Comparison of ENCODE assay signal across 10 cellular contexts in genomic region chr3:122183893-122184590, GRCh38. TPM values are rescaled to one million over a fixed set of nuclear protein-coding genes. Genes with fewer than 3 reads are reported as not detected.
DNase-seq lines count a peak whose midpoint lies in the region; ATAC-seq and TF ChIP-seq lines count a peak whose summit lies in the region.
"Had no signal": no experiment of that assay in that cellular context is flagged by ENCODE, and none has a peak within 500 bp of the region (broad histone marks: within the 10 kb centered on the region; RNA-seq: fewer than 3 reads in every experiment).

No MANE protein-coding gene starts in this region.

- H3K27ac Mint-ChIP-seq in neural progenitor cell (no peak overlapping the region), HFFc6 (no peak overlapping the region)

- no peaks in the 10 kb centered on the region for H3K79me2 ChIP-seq in neural progenitor cell (ENCODE audit: low read depth)

- H3K9me3 ChIP-seq in NT2/D1 (ENCODE audit: insufficient read depth, low read length), result no peaks in the 10 kb centered on the region
- no peaks in the 10 kb centered on the region for H3K9me3 ChIP-seq in neural progenitor cell (ENCODE audit: low read depth)

- H3K36me3 Mint-ChIP-seq in neural progenitor cell (no peaks in the 10 kb centered on the region), HFFc6 (ENCODE audit: low read depth) (no peaks in the 10 kb centered on the region)

- TF ChIP-seq CTCF in neural progenitor cell (IDR thresholded peaks at IDR 0.05) (no peak), HFFc6 (IDR thresholded peaks at IDR 0.05) (no peak)

- no peaks in the 10 kb centered on the region for H4K20me1 ChIP-seq in neural progenitor cell (ENCODE audit: low read depth)

- H3K4me3 ChIP-seq in GM08714 (ENCODE audit: low read length) (peak overlapping the region; percentile 33; the same call in 1 of the 2 replicates), NT2/D1 (ENCODE audit: insufficient read length, low read depth) (peak overlapping the region; percentile 47), neural progenitor cell (peak overlapping the region; percentile 50)

- peak overlapping the region; percentile 52 for H2AFZ ChIP-seq in neural progenitor cell (replicated peaks)

- no peaks in the 10 kb centered on the region for H3F3A ChIP-seq in neural progenitor cell (ENCODE audit: low read depth)

- no peak overlapping the region for H3K27ac ChIP-seq in neural progenitor cell

- H3K36me3 ChIP-seq in NT2/D1 (ENCODE audit: insufficient read depth, insufficient read length, low read length) (no peaks in the 10 kb centered on the region), neural progenitor cell (no peaks in the 10 kb centered on the region)

- H3K4me1 Mint-ChIP-seq in neural progenitor cell, result peaks cover 9% of the 10 kb centered on the region
- H3K4me1 Mint-ChIP-seq in HFFc6 (ENCODE audit: low read depth), result no peaks in the 10 kb centered on the region

- H3K9me3 Mint-ChIP-seq in neural progenitor cell (peaks cover 2% of the 10 kb centered on the region), HFFc6 (no peaks in the 10 kb centered on the region)

- H3K27me3 ChIP-seq in NT2/D1 (ENCODE audit: insufficient read depth, insufficient read length), result peaks cover 64% of the 10 kb centered on the region
- H3K27me3 ChIP-seq in neural progenitor cell, result peaks cover 94% of the 10 kb centered on the region

- H3K9ac ChIP-seq in NT2/D1 (ENCODE audit: insufficient read length, low read depth), result peak overlapping the region; percentile 54
- H3K9ac ChIP-seq in neural progenitor cell, result no peak overlapping the region

- no peak for DNase-seq in NT2/D1 (ENCODE audit: low read depth, low spot score)
- DNase-seq in neural progenitor cell (ENCODE audit: low spot score), result peak; percentile 48
- DNase-seq in RKO (ENCODE audit: low spot score), result no peak
- DNase-seq in midbrain (lab: John Stamatoyannopoulos, UW), result no peak
- no peak for DNase-seq in HFFc6
- DNase-seq in AG20443 (ENCODE audit: low spot score), result no peak
- DNase-seq: GF-D8 had no signal

- peak; percentile 15 for ATAC-seq in esophagus mucosa

- H3K27me3 Mint-ChIP-seq in neural progenitor cell (ENCODE audit: insufficient read depth, low read depth), result peaks cover 50% of the 10 kb centered on the region
- peaks cover 19% of the 10 kb centered on the region for H3K27me3 Mint-ChIP-seq in HFFc6 (ENCODE audit: insufficient read depth)

- H3K4me1 ChIP-seq in NT2/D1 (ENCODE audit: insufficient read depth, insufficient read length), result no peaks in the 10 kb centered on the region
- H3K4me1 ChIP-seq in neural progenitor cell, result no peaks in the 10 kb centered on the region

- H3K4me2 ChIP-seq in neural progenitor cell, result peak overlapping the region; percentile 84

- H3K4me3 Mint-ChIP-seq in neural progenitor cell (peak overlapping the region; percentile 86), HFFc6 (no peak overlapping the region)

RNA-seq across cellular contexts. Expression of gene CASR, which starts 0.6 kb away (rescaled TPM):
- total RNA-seq in esophagus mucosa (not detected), neural progenitor cell (ENCODE audit: low replicate concordance) (not detected in 2 replicates)
- total RNA-seq in HFFc6 (2021; fragmentation: NEBNext Ultra II Directional; extraction: Animal tissue kit (Norgen Biotek cat#: 25700)), result under 1 TPM in 1 of 6 experiments, not detected in 5; 0.03 TPM
- total RNA-seq: NCI-H460 had no signal
